ENCODE assay signal across 1 cellular context in genomic region chr12:122265931-122266771, GRCh38.
A peak's percentile ranks its signal among the peaks of the same experiment; 100 is the strongest.
TF ChIP-seq lines count a peak whose summit lies in the region.

TSS of gene VPS33A (minus strand) at chr12:122266494. CDS start at chr12:122266408, 86 bp downstream.

TF ChIP-seq in K562, 482 proteins besides CTCF, POLR2A, EP300 and RAD21 (continued from another document and continues in another):
- TF ChIP-seq, protein P1, sequence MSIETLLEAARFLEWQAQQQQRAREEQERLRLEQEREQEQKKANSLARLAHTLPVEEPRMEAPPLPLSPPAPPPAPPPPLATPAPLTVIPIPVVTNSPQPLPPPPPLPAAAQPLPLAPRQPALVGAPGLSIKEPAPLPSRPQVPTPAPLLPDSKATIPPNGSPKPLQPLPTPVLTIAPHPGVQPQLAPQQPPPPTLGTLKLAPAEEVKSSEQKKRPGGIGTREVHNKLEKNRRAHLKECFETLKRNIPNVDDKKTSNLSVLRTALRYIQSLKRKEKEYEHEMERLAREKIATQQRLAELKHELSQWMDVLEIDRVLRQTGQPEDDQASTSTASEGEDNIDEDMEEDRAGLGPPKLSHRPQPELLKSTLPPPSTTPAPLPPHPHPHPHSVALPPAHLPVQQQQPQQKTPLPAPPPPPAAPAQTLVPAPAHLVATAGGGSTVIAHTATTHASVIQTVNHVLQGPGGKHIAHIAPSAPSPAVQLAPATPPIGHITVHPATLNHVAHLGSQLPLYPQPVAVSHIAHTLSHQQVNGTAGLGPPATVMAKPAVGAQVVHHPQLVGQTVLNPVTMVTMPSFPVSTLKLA (conservative IDR thresholded peaks at IDR 0.05): peak; percentile 95 to 99
- peak; percentile 73 for TF ChIP-seq NR2C1 (IDR thresholded peaks at IDR 0.05)
- TF ChIP-seq NR2C1 (tag; IDR thresholded peaks at IDR 0.05): peak; percentile 69
- no peak for TF ChIP-seq ZNF445 (CRISPR knock-in tag; IDR thresholded peaks at IDR 0.05; ENCODE audit: low read depth)
- no peak for TF ChIP-seq TCF7L2 (IDR thresholded peaks at IDR 0.05; ENCODE audit: low read depth, low read length)
- 0 out of 2 replicates have a peak, but pooled peaks have one; percentile 25 for TF ChIP-seq ZNF764 (CRISPR knock-in tag; IDR thresholded peaks at IDR 0.05; ENCODE audit: low read depth)
- TF ChIP-seq TCF7 (IDR thresholded peaks at IDR 0.05; ENCODE audit: borderline replicate concordance): peak; percentile 72; the same call in 1 of the 2 replicates
- peak; percentile 80 for TF ChIP-seq HES1 (IDR thresholded peaks at IDR 0.05; ENCODE audit: low read depth)
- peak; percentile 97 for TF ChIP-seq BHLHE40 (IDR thresholded peaks at IDR 0.05; ENCODE audit: low read length)
- TF ChIP-seq, protein P2, sequence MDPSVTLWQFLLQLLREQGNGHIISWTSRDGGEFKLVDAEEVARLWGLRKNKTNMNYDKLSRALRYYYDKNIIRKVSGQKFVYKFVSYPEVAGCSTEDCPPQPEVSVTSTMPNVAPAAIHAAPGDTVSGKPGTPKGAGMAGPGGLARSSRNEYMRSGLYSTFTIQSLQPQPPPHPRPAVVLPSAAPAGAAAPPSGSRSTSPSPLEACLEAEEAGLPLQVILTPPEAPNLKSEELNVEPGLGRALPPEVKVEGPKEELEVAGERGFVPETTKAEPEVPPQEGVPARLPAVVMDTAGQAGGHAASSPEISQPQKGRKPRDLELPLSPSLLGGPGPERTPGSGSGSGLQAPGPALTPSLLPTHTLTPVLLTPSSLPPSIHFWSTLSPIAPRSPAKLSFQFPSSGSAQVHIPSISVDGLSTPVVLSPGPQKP (CRISPR knock-in tag; IDR thresholded peaks at IDR 0.05): 0 out of 2 replicates have a peak, but pooled peaks have one; percentile 45
- TF ChIP-seq ZNF561 (CRISPR knock-in tag; conservative IDR thresholded peaks at IDR 0.05): no peak
- no peak for TF ChIP-seq ZNF174 (CRISPR knock-in tag; IDR thresholded peaks at IDR 0.05)
- TF ChIP-seq MYBL2 (IDR thresholded peaks at IDR 0.05; ENCODE audit: low read depth): no peak
- TF ChIP-seq MYBL2 (CRISPR knock-in tag; IDR thresholded peaks at IDR 0.05; ENCODE audit: borderline replicate concordance): no peak
- TF ChIP-seq ZNF436 (CRISPR knock-in tag; IDR thresholded peaks at IDR 0.05): no peak
- peak; percentile 93 for TF ChIP-seq RBFOX2 (IDR thresholded peaks at IDR 0.05; ENCODE audit: low read depth, low read length)
- TF ChIP-seq FOXJ3 (CRISPR knock-in tag; IDR thresholded peaks at IDR 0.05): no peak
- TF ChIP-seq DLX4 (CRISPR knock-in tag; IDR thresholded peaks at IDR 0.05): no peak
- no peak for TF ChIP-seq GTF2A2 (tag; IDR thresholded peaks at IDR 0.05)
- no peak for TF ChIP-seq SRSF1 (IDR thresholded peaks at IDR 0.05; ENCODE audit: low read depth, low read length)
- no peak for TF ChIP-seq SRSF7 (optimal IDR thresholded peaks at IDR 0.05; ENCODE audit: low read depth, low read length)
- TF ChIP-seq ZNF644 (tag; IDR thresholded peaks at IDR 0.05; ENCODE audit: low read depth): no peak
- TF ChIP-seq, protein P3, sequence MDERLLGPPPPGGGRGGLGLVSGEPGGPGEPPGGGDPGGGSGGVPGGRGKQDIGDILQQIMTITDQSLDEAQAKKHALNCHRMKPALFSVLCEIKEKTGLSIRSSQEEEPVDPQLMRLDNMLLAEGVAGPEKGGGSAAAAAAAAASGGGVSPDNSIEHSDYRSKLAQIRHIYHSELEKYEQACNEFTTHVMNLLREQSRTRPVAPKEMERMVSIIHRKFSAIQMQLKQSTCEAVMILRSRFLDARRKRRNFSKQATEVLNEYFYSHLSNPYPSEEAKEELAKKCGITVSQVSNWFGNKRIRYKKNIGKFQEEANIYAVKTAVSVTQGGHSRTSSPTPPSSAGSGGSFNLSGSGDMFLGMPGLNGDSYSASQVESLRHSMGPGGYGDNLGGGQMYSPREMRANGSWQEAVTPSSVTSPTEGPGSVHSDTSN (CRISPR knock-in tag; IDR thresholded peaks at IDR 0.05; ENCODE audit: low read depth): no peak
- TF ChIP-seq, protein P3 (tag; conservative IDR thresholded peaks at IDR 0.05; ENCODE audit: low read depth): no peak
- TF ChIP-seq, protein P4, sequence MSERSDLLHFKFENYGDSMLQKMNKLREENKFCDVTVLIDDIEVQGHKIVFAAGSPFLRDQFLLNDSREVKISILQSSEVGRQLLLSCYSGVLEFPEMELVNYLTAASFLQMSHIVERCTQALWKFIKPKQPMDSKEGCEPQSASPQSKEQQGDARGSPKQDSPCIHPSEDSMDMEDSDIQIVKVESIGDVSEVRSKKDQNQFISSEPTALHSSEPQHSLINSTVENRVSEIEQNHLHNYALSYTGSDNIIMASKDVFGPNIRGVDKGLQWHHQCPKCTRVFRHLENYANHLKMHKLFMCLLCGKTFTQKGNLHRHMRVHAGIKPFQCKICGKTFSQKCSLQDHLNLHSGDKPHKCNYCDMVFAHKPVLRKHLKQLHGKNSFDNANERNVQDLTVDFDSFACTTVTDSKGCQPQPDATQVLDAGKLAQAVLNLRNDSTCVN (CRISPR knock-in tag; IDR thresholded peaks at IDR 0.05): no peak
- peak; percentile 82 for TF ChIP-seq HCFC1 (IDR thresholded peaks at IDR 0.05; ENCODE audit: low read depth, low read length)
- TF ChIP-seq KDM1A (IDR thresholded peaks at IDR 0.05): no peak
- TF ChIP-seq ZBED1 (IDR thresholded peaks at IDR 0.05): no peak
- TF ChIP-seq ZNF280B (CRISPR knock-in tag; IDR thresholded peaks at IDR 0.05): no peak
- TF ChIP-seq LEF1 (IDR thresholded peaks at IDR 0.05): peak; percentile 83; the same call in 1 of the 2 replicates
- TF ChIP-seq STAT6 (CRISPR knock-in tag; IDR thresholded peaks at IDR 0.05): peak; percentile 18; the same call in 1 of the 2 replicates
- TF ChIP-seq SIN3B (IDR thresholded peaks at IDR 0.05; ENCODE audit: low read depth): peak; percentile 99
- no peak for TF ChIP-seq PTTG1 (tag; IDR thresholded peaks at IDR 0.05; ENCODE audit: low read depth)
- TF ChIP-seq USF2 (CRISPR knock-in tag; IDR thresholded peaks at IDR 0.05): peak; percentile 100
- no peak for TF ChIP-seq SRSF9 (IDR thresholded peaks at IDR 0.05; ENCODE audit: borderline replicate concordance, low read depth, low read length)
- TF ChIP-seq MLX (CRISPR knock-in tag; conservative IDR thresholded peaks at IDR 0.05): 0 out of 4 replicates have a peak, but pooled peaks of 1 of the 2 experiments have one; percentile 61
- TF ChIP-seq ZNF785 (CRISPR knock-in tag; IDR thresholded peaks at IDR 0.05): no peak
- peak; percentile 57; the same call in 1 of the 2 replicates for TF ChIP-seq ZNF609 (CRISPR knock-in tag; IDR thresholded peaks at IDR 0.05; ENCODE audit: borderline replicate concordance)
- no peak for TF ChIP-seq MCM3 (IDR thresholded peaks at IDR 0.05)
- TF ChIP-seq POLR2H (tag; IDR thresholded peaks at IDR 0.05; ENCODE audit: low read depth): peak; percentile 79
- TF ChIP-seq MITF (IDR thresholded peaks at IDR 0.05): peak; percentile 97
